ENCODE assay signal across 16 cellular contexts in the genomic region with DNA sequence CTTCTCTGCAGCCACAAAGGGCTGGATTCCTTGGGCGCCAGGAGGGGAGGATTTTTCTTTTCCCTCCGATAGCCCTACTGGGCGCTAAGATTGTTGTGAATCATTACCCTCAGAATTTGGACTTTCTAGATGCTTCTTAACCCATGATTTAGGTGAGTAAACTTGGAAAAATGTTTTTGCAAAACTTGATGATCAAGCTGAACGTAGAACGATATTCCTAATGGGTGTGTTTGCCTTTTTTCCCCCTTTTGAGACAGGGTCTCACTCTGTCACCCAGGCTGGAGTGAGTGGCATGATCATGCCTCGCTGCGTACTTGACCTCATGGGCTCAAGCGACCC. TPM values are rescaled to one million over a fixed set of nuclear protein-coding genes. Genes with fewer than 3 reads are reported as not detected.
DNase-seq lines count a peak whose midpoint lies in the region; ATAC-seq, FAIRE-seq and TF ChIP-seq lines count a peak whose summit lies in the region.
"Had no signal": no experiment of that assay in that cellular context is flagged by ENCODE, and none has a peak within 500 bp of the region (broad histone marks: within the 10 kb centered on the region; RNA-seq: fewer than 3 reads in every experiment).

No MANE protein-coding gene starts in this region.

- H4K20me1 ChIP-seq in PC-3 (ENCODE audit: low read length) (no peaks in the 10 kb centered on the region), endothelial cell of umbilical vein (replicated peaks; ENCODE audit: control insufficient read depth, extremely low read depth, insufficient read depth, low read length) (no peaks in the 10 kb centered on the region)

- H3K4me3 Mint-ChIP-seq in activated T-cell treated with anti-CD3 and anti-CD28 coated beads, Interleukin-2, amount 50 U/mL, for 24 hours: no peak overlapping the region
- no peak overlapping the region for H3K4me3 Mint-ChIP-seq in activated T-cell treated with anti-CD3 and anti-CD28 coated beads, Interleukin-2, amount 50 U/mL, for 72 hours
- H3K4me3 Mint-ChIP-seq: activated CD8-positive, alpha-beta memory T cell treated with anti-CD3 and anti-CD28 coated beads, Interleukin-2, amount 10 ng/mL, durations not matched to agents 7 days and 5 days; activated naive CD4-positive, alpha-beta T cell treated with anti-CD3 and anti-CD28 coated beads, Interleukin-2, amount 50 U/mL, for 24 hours; CD8-positive, alpha-beta T cell; neural crest cell had no signal

- no peak overlapping the region for H3K9ac ChIP-seq in PC-3 (ENCODE audit: low read length)
- H3K9ac ChIP-seq in endothelial cell of umbilical vein (replicated peaks; ENCODE audit: extremely low read depth, insufficient read depth, low read length): no peak overlapping the region
- peak overlapping the region in 2 of 3 donors; percentile 26 to 40 for H3K9ac ChIP-seq in skeletal muscle tissue (ENCODE audit: low read depth in 1 of 3, low read length in 3 of 3)

- no peak overlapping the region for H2AFZ ChIP-seq in PC-3 (ENCODE audit: low read length)
- no peak overlapping the region for H2AFZ ChIP-seq in endothelial cell of umbilical vein (ENCODE audit: low read depth, low read length)

- TF ChIP-seq POLR2A in endothelial cell of umbilical vein (IDR thresholded peaks at IDR 0.05; ENCODE audit: low read depth, low read length): no peak

- no peak for DNase-seq in activated T-cell treated with anti-CD3 and anti-CD28 coated beads, Interleukin-2, amount 50 U/mL, for 24 hours
- no peak for DNase-seq in activated T-cell treated with anti-CD3 and anti-CD28 coated beads, Interleukin-2, amount 50 U/mL, for 72 hours
- no peak for DNase-seq in PC-3
- DNase-seq in endothelial cell of umbilical vein (ENCODE audit: low read depth, low spot score): no peak
- DNase-seq in NK-92 (lab: John Stamatoyannopoulos, UW; ENCODE audit: unreplicated experiment): no peak
- DNase-seq in GDM1 (lab: John Stamatoyannopoulos, UW): no peak
- DNase-seq in amygdala (lab: John Stamatoyannopoulos, UW): no peak

- no peaks in the 10 kb centered on the region for H3K79me2 ChIP-seq in PC-3 (ENCODE audit: low read length)
- H3K79me2 ChIP-seq in endothelial cell of umbilical vein (ENCODE audit: control insufficient read depth, insufficient read depth, low read length): peaks cover 5% of the 10 kb centered on the region

- H3K9me1 ChIP-seq in endothelial cell of umbilical vein (replicated peaks; ENCODE audit: control insufficient read depth, extremely low read depth, insufficient read depth, low read length): no peaks in the 10 kb centered on the region

- CTCF ChIA-PET in PC-3 (lab: Charles Lee): interaction anchor here (0.6 to 2.8 kb wide), 6 partner anchors 61 to 337 kb away, joined by 3 to 20 read pairs (median 4); no protein-coding TSS in a partner anchor
- CTCF ChIA-PET in endothelial cell of umbilical vein (lab: Charles Lee): interaction anchor here (0.6 to 5.4 kb wide), 42 partner anchors 8 to 337 kb away, joined by 3 to 184 read pairs (median 5); a partner anchor contains a TSS

- H3K4me1 Mint-ChIP-seq in activated T-cell treated with anti-CD3 and anti-CD28 coated beads, Interleukin-2, amount 50 U/mL, for 24 hours (ENCODE audit: low read depth): peaks cover 35% of the 10 kb centered on the region
- peaks cover 38% of the 10 kb centered on the region for H3K4me1 Mint-ChIP-seq in activated T-cell treated with anti-CD3 and anti-CD28 coated beads, Interleukin-2, amount 50 U/mL, for 72 hours (ENCODE audit: low read depth)
- H3K4me1 Mint-ChIP-seq: neural crest cell had no signal

- H3K4me1 ChIP-seq in PC-3 (ENCODE audit: insufficient read depth, low read length): no peaks in the 10 kb centered on the region
- peaks cover 4% of the 10 kb centered on the region for H3K4me1 ChIP-seq in endothelial cell of umbilical vein (ENCODE audit: control insufficient read depth, extremely low read depth, insufficient read depth, low read length)
- H3K4me1 ChIP-seq in skeletal muscle tissue (ENCODE audit: control insufficient read depth in 3 of 3, insufficient read depth in 3 of 3, low read length in 3 of 3): peaks cover 18 to 32% (median 19%) of the 10 kb centered on the region in 3 donors
- H3K4me1 ChIP-seq: uterus had no signal

- H3K9me3 Mint-ChIP-seq in activated T-cell treated with anti-CD3 and anti-CD28 coated beads, Interleukin-2, amount 50 U/mL, for 24 hours: no peaks in the 10 kb centered on the region
- no peaks in the 10 kb centered on the region for H3K9me3 Mint-ChIP-seq in activated T-cell treated with anti-CD3 and anti-CD28 coated beads, Interleukin-2, amount 50 U/mL, for 72 hours
- H3K9me3 Mint-ChIP-seq: activated naive CD4-positive, alpha-beta T cell treated with anti-CD3 and anti-CD28 coated beads, Interleukin-2, amount 50 U/mL, for 24 hours; CD8-positive, alpha-beta T cell; neural crest cell had no signal

- H3K27ac ChIP-seq in PC-3 (ENCODE audit: low read length) (no peak overlapping the region), endothelial cell of umbilical vein (ENCODE audit: insufficient read depth, low read depth, low read length) (no peak overlapping the region), skeletal muscle tissue (ENCODE audit: low read depth, low read length) (no peak overlapping the region)
- H3K27ac ChIP-seq: brain microvascular endothelial cell, uterus had no signal

- no peaks in the 10 kb centered on the region for H3K9me2 ChIP-seq in PC-3 (replicated peaks; ENCODE audit: low read length)

- peaks cover 3% of the 10 kb centered on the region for H3F3A ChIP-seq in PC-3 (ENCODE audit: low read length, unreplicated experiment)

- intact Hi-C loops in PC-3 (cut with micrococcal nuclease) (loop anchor here (1.0 to 2.0 kb wide), 4 partner anchors 62 to 171 kb away; a partner anchor contains a TSS), endothelial cell of umbilical vein (cut with micrococcal nuclease) (loop anchor here (1.0 kb wide), 3 partner anchors 62 to 171 kb away; a partner anchor contains a TSS)

- no TSS peak for BruUV-seq in PC-3 (replicated peaks; lab: Mats Ljungman, UMichigan)
- BruUV-seq in endothelial cell of umbilical vein (replicated peaks; lab: Mats Ljungman, UMichigan): no TSS peak

- H3K4me2 ChIP-seq in PC-3 (ENCODE audit: low read length) (no peak overlapping the region), endothelial cell of umbilical vein (ENCODE audit: insufficient read depth, low read length) (no peak overlapping the region)

- dilution Hi-C loops in endothelial cell of umbilical vein (cut with MboI; ENCODE audit: extremely low pct_ligation_motif_present, low sequenced_read_pairs): no loop called here

- FAIRE-seq in endothelial cell of umbilical vein (lab: Jason Lieb, UNC): peak; percentile 37

- peak; percentile 21; the same call in 1 of the 2 replicates for TF ChIP-seq CTCF in PC-3 (conservative IDR thresholded peaks at IDR 0.05; ENCODE audit: low read depth, low read length)
- no peak for TF ChIP-seq CTCF in endothelial cell of umbilical vein (IDR thresholded peaks at IDR 0.05; ENCODE audit: extremely low read depth in 1 of 2, insufficient read depth in 1 of 2, low read depth in 1 of 2, low read length in 2 of 2)

- no peaks in the 10 kb centered on the region for H3K9me3 ChIP-seq in PC-3 (ENCODE audit: low read length)
- H3K9me3 ChIP-seq in endothelial cell of umbilical vein (replicated peaks; ENCODE audit: control insufficient read depth, insufficient read depth, low read length): no peaks in the 10 kb centered on the region
- H3K9me3 ChIP-seq in skeletal muscle tissue (ENCODE audit: control insufficient read depth in 3 of 3, low read length in 3 of 3): no peaks in the 10 kb centered on the region
- H3K9me3 ChIP-seq: esophagus muscularis mucosa, uterus had no signal

- H3K36me3 ChIP-seq in PC-3 (ENCODE audit: low read depth, low read length) (peaks cover 34% of the 10 kb centered on the region), endothelial cell of umbilical vein (ENCODE audit: control insufficient read depth in 2 of 2, extremely low read depth in 1 of 2, insufficient read depth in 2 of 2, low read length in 2 of 2) (peaks cover 17 to 41% of the 10 kb centered on the region in 2 experiments), skeletal muscle tissue (ENCODE audit: control insufficient read depth in 3 of 3, insufficient read depth in 3 of 3, low read length in 3 of 3) (peaks cover 30 to 51% (median 44%) of the 10 kb centered on the region in 3 donors)
- H3K36me3 ChIP-seq: uterus had no signal

- POLR2A ChIA-PET in PC-3 (lab: Charles Lee; ENCODE audit: unreplicated experiment) (no interaction called here), endothelial cell of umbilical vein (lab: Charles Lee) (no interaction called here)

- no peak overlapping the region for H3K4me3 ChIP-seq in PC-3 (ENCODE audit: low read length)
- no peak overlapping the region for H3K4me3 ChIP-seq in endothelial cell of umbilical vein (replicated peaks in 1 of 3; ENCODE audit: insufficient read depth in 1 of 3, low read depth in 1 of 3, low read length in 3 of 3)
- H3K4me3 ChIP-seq in skeletal muscle tissue (ENCODE audit: low read length in 3 of 3): no peak overlapping the region
- H3K4me3 ChIP-seq: esophagus muscularis mucosa, lung, uterus had no signal

- peaks cover 92% of the 10 kb centered on the region for H3K36me3 Mint-ChIP-seq in activated T-cell treated with anti-CD3 and anti-CD28 coated beads, Interleukin-2, amount 50 U/mL, for 24 hours (ENCODE audit: low read depth)
- peaks cover 12 to 29% of the 10 kb centered on the region in 2 donors for H3K36me3 Mint-ChIP-seq in activated T-cell treated with anti-CD3 and anti-CD28 coated beads, Interleukin-2, amount 50 U/mL, for 72 hours (ENCODE audit: insufficient read depth in 2 of 2)

- H3K27ac Mint-ChIP-seq in activated T-cell treated with anti-CD3 and anti-CD28 coated beads, Interleukin-2, amount 50 U/mL, for 24 hours: peak overlapping the region; percentile 78
- no peak overlapping the region for H3K27ac Mint-ChIP-seq in activated T-cell treated with anti-CD3 and anti-CD28 coated beads, Interleukin-2, amount 50 U/mL, for 72 hours
- H3K27ac Mint-ChIP-seq: activated CD8-positive, alpha-beta memory T cell treated with anti-CD3 and anti-CD28 coated beads, Interleukin-2, amount 10 ng/mL, durations not matched to agents 7 days and 5 days; activated naive CD4-positive, alpha-beta T cell treated with anti-CD3 and anti-CD28 coated beads, Interleukin-2, amount 50 U/mL, for 24 hours; CD8-positive, alpha-beta T cell had no signal

- ATAC-seq in activated T-cell treated with anti-CD3 and anti-CD28 coated beads, Interleukin-2, amount 50 U/mL, for 72 hours (replicated peaks in 1 of 2): no peak
- no peak for ATAC-seq in PC-3

- H3K27me3 ChIP-seq in PC-3 (ENCODE audit: low read length): no peaks in the 10 kb centered on the region
- no peaks in the 10 kb centered on the region for H3K27me3 ChIP-seq in endothelial cell of umbilical vein (ENCODE audit: control insufficient read depth in 2 of 2, insufficient read depth in 2 of 2, low read length in 2 of 2)
- H3K27me3 ChIP-seq in skeletal muscle tissue (ENCODE audit: control insufficient read depth in 3 of 3, insufficient read depth in 3 of 3, low read length in 3 of 3): no peaks in the 10 kb centered on the region
- H3K27me3 ChIP-seq: brain microvascular endothelial cell, esophagus muscularis mucosa, uterus had no signal

- H3K27me3 Mint-ChIP-seq in activated T-cell treated with anti-CD3 and anti-CD28 coated beads, Interleukin-2, amount 50 U/mL, for 24 hours: no peaks in the 10 kb centered on the region
- H3K27me3 Mint-ChIP-seq in activated T-cell treated with anti-CD3 and anti-CD28 coated beads, Interleukin-2, amount 50 U/mL, for 72 hours (ENCODE audit: low read depth): no peaks in the 10 kb centered on the region
- H3K27me3 Mint-ChIP-seq: activated CD8-positive, alpha-beta memory T cell treated with anti-CD3 and anti-CD28 coated beads, Interleukin-2, amount 10 ng/mL, durations not matched to agents 7 days and 5 days; activated naive CD4-positive, alpha-beta T cell treated with anti-CD3 and anti-CD28 coated beads, Interleukin-2, amount 50 U/mL, for 24 hours had no signal

RNA-seq across cellular contexts. Expression of a gene that starts 43.8 kb away (rescaled TPM):
- 100 to 1,000 TPM in 1 of 2 donors, 10 to 100 TPM in 1; 81.6 to 101 TPM for total RNA-seq in activated T-cell treated with anti-CD3 and anti-CD28 coated beads, Interleukin-2, amount 50 U/mL, for 72 hours
- total RNA-seq in PC-3 (2014; rRNA removed) (40.6 and 47.0 TPM in 2 replicates), endothelial cell of umbilical vein (55.6 and 66.0 TPM in 2 replicates), skeletal muscle tissue (15.1 TPM)
- 48.4 and 50.8 TPM in 2 replicates for polyA plus RNA-seq in endothelial cell of umbilical vein
- polyA plus RNA-seq in endothelial cell of umbilical vein (2011; cell fraction: cytosol; rRNA removed): 28.4 and 36.1 TPM in 2 replicates
- polyA plus RNA-seq in endothelial cell of umbilical vein (2011; cell fraction: nucleus; rRNA removed): 195 and 203 TPM in 2 replicates
- polyA plus RNA-seq in endothelial cell of umbilical vein (2012): 30.2 and 34.0 TPM in 2 replicates
- 62.5 and 77.9 TPM in 2 replicates for polyA minus RNA-seq in endothelial cell of umbilical vein
- 31.2 TPM for polyA minus RNA-seq in endothelial cell of umbilical vein (2011; cell fraction: cytosol; rRNA and poly(A)+ RNA removed)
- 72.4 and 73.4 TPM in 2 replicates for polyA minus RNA-seq in endothelial cell of umbilical vein (2011; cell fraction: nucleus; rRNA and poly(A)+ RNA removed)

Comparison
In these comparisons a context has a peak if more than half of its experiments do, and no peak if none do; other contexts are left out.
1. H3K9ac ChIP-seq: peak in skeletal muscle tissue (2 of 3); none in PC-3 (single experiment) and endothelial cell of umbilical vein (single experiment).